In genomic region chrX:129701624-129702069, GRCh38 we compare ENCODE assay signal across 1 cellular context.
TF ChIP-seq lines count a peak whose summit lies in the region.

No MANE protein-coding gene starts in this region.

TF ChIP-seq in HepG2, 621 proteins besides CTCF, POLR2A, EP300 and RAD21 (continued from another document):
- no peak for TF ChIP-seq IRF9 (CRISPR knock-in tag; IDR thresholded peaks at IDR 0.05; ENCODE audit: borderline replicate concordance)
- TF ChIP-seq ZNF3 (CRISPR knock-in tag; IDR thresholded peaks at IDR 0.05): no peak
- no peak for TF ChIP-seq MYPOP (CRISPR knock-in tag; IDR thresholded peaks at IDR 0.05)
- TF ChIP-seq NFYC (CRISPR knock-in tag; IDR thresholded peaks at IDR 0.05): no peak
- no peak for TF ChIP-seq RBM22 (optimal IDR thresholded peaks at IDR 0.05; ENCODE audit: low read length)
- no peak for TF ChIP-seq RFX5 (IDR thresholded peaks at IDR 0.05; ENCODE audit: low read depth, low read length)
- no peak for TF ChIP-seq ZNF576 (CRISPR knock-in tag; IDR thresholded peaks at IDR 0.05)
- no peak for TF ChIP-seq ZNF367 (CRISPR knock-in tag; IDR thresholded peaks at IDR 0.05; ENCODE audit: borderline replicate concordance)
